ENCODE assay signal across 28 cellular contexts in genomic region chr17:80418589-80418988, GRCh38. TPM values are rescaled to one million over a fixed set of nuclear protein-coding genes. Genes with fewer than 3 reads are reported as not detected.
"Had no signal": no experiment of that assay in that cellular context is flagged by ENCODE, and none has a peak within 500 bp of the region (broad histone marks: within the 10 kb centered on the region; RNA-seq: fewer than 3 reads in every experiment).

No MANE protein-coding gene starts in this region.

- H3K27ac Mint-ChIP-seq: activated CD8-positive, alpha-beta T cell treated with anti-CD3 and anti-CD28 coated beads, Interleukin-2, amount 10 ng/mL, durations not matched to agents 7 days and 5 days; activated naive CD4-positive, alpha-beta T cell treated with anti-CD3 and anti-CD28 coated beads, Interleukin-2, amount 50 U/mL, for 72 hours; activated naive CD8-positive, alpha-beta T cell treated with anti-CD3 and anti-CD28 coated beads, Interleukin-2, amount 50 U/mL, for 24 hours; WTC11 had no signal

- H3K36me3 ChIP-seq: cardiac muscle cell had no signal

- H3K9me3 Mint-ChIP-seq: activated naive CD4-positive, alpha-beta T cell treated with anti-CD3 and anti-CD28 coated beads, Interleukin-2, amount 50 U/mL, for 72 hours; activated naive CD8-positive, alpha-beta T cell treated with anti-CD3 and anti-CD28 coated beads, Interleukin-2, amount 50 U/mL, for 24 hours; WTC11 had no signal

- DNase-seq: activated CD4-positive, alpha-beta T cell treated with anti-CD3 and anti-CD28 coated beads for 48 hours; activated CD4-positive, alpha-beta T cell treated with anti-CD3 and anti-CD28 coated beads, Interleukin-2, amount 50 U/mL, for 4 hours; activated CD4-positive, CD25-positive, alpha-beta regulatory T cell treated with anti-CD3 and anti-CD28 coated beads, Interleukin-2, amount 50 U/mL, for 72 hours; activated CD8-positive, alpha-beta memory T cell treated with anti-CD3 and anti-CD28 coated beads, Interleukin-2, amount 50 U/mL, for 48 hours; activated CD8-positive, alpha-beta T cell treated with anti-CD3 and anti-CD28 coated beads, Interleukin-2, amount 10 ng/mL, durations not matched to agents 7 days and 5 days; activated naive CD4-positive, alpha-beta T cell treated with Interleukin-2 at 50 U/mL for 16 hours; activated naive CD8-positive, alpha-beta T cell treated with anti-CD3 and anti-CD28 coated beads, Interleukin-2, amount 50 U/mL, for 24 hours; activated T-cell treated with anti-CD3 and anti-CD28 coated beads, Interleukin-2, amount 50 U/mL, for 1 hour; amygdala; brain microvascular endothelial cell; NCI-H1092; NCI-H1417; NCI-H2029; NCI-H2107; NCI-H2171 treated with DMSO at 0.1 percent for 48 hours; NCI-H345; NCI-H510A; NCI-H69; Peyer's patch; SHP77; SW 1271 had no signal

- H3K9ac ChIP-seq: KMS-11 had no signal

- H3K9me3 ChIP-seq: Peyer's patch, SJSA1 had no signal

- H3K4me3 ChIP-seq: cardiac muscle cell, Peyer's patch, SJSA1 had no signal

- H3K27ac ChIP-seq: brain microvascular endothelial cell, cardiac muscle cell, KMS-11, Peyer's patch, SJSA1 had no signal

- ATAC-seq: activated CD8-positive, alpha-beta T cell treated with anti-CD3 and anti-CD28 coated beads, Interleukin-2, amount 10 ng/mL, durations not matched to agents 7 days and 5 days; activated naive CD4-positive, alpha-beta T cell treated with anti-CD3 and anti-CD28 coated beads, Interleukin-2, amount 50 U/mL, for 72 hours; activated naive CD8-positive, alpha-beta T cell treated with anti-CD3 and anti-CD28 coated beads, Interleukin-2, amount 50 U/mL, for 24 hours; SK-N-SH treated with all-trans-retinoic acid at 6 μM for 48 hours; WTC11 had no signal

- H3K4me2 ChIP-seq: KMS-11 had no signal

- H3K27me3 ChIP-seq: brain microvascular endothelial cell, Peyer's patch had no signal

- H3K4me3 Mint-ChIP-seq: activated CD8-positive, alpha-beta T cell treated with anti-CD3 and anti-CD28 coated beads, Interleukin-2, amount 10 ng/mL, durations not matched to agents 7 days and 5 days; activated naive CD8-positive, alpha-beta T cell treated with anti-CD3 and anti-CD28 coated beads, Interleukin-2, amount 50 U/mL, for 24 hours; WTC11 had no signal

RNA-seq across cellular contexts. Expression of gene NPTX1, which starts 57.8 kb away (rescaled TPM):
- total RNA-seq: cardiac muscle cell, MCF 10A had no signal
- polyA plus RNA-seq: cardiac muscle cell had no signal
